In the genomic region with DNA sequence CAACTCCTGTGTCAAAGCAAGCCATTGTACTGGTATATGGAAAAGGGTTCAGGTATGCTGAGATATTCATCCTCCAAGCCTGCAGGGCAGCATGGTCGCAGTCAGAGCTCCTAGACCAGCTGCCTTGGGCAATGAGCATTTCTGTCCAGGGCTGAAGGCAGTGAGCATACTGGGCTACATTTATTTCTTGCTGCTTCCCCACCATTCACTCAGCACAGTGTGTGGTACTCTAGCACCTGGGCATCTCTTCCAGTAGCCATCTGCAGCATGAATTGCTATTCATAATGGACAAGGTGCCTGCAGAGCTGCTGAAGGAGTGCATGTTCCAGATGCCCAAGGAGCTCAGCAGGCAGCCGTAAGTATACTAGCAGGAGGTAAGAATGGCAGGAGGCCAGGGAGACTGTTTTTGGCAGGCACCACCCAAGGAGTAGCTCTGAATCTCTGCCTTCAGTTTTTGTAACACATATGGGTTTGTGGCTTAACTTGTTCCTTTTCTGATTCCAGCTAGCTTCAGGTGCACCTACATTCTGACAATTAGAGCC, we compare ENCODE assay signal across 26 cellular contexts.
DNase-seq lines count a peak whose midpoint lies in the region; ATAC-seq and TF ChIP-seq lines count a peak whose summit lies in the region.
"Had no signal": no experiment of that assay in that cellular context is flagged by ENCODE, and none has a peak within 500 bp of the region (broad histone marks: within the 10 kb centered on the region; RNA-seq: fewer than 3 reads in every experiment).

No MANE protein-coding gene starts in this region.

- no peaks in the 10 kb centered on the region for H3K36me3 Mint-ChIP-seq in activated naive CD8-positive, alpha-beta T cell treated with anti-CD3 and anti-CD28 coated beads, Interleukin-2, amount 50 U/mL, for 24 hours (ENCODE audit: low read depth)
- H3K36me3 Mint-ChIP-seq: mesothelial cell of epicardium; naive thymus-derived CD8-positive, alpha-beta T cell; T-cell had no signal

- peak; percentile 39 for ATAC-seq in stimulated activated naive CD8-positive, alpha-beta T cell treated with anti-CD3 and anti-CD28 coated beads, Interleukin-15, amount 100 ng/mL, for 72 hours
- no peak for ATAC-seq in stimulated activated naive CD8-positive, alpha-beta T cell treated with anti-CD3 and anti-CD28 coated beads, Interleukin-15, Interleukin-2, amounts not matched to agents 100 U/mL and 50 U/mL, for 24 hours
- ATAC-seq in activated naive CD8-positive, alpha-beta T cell treated with anti-CD3 and anti-CD28 coated beads, Interleukin-2, amount 50 U/mL, for 24 hours, result no peak
- no peak for ATAC-seq in HG03432 (IDR thresholded peaks at IDR 0.05; ENCODE audit: unreplicated experiment)
- ATAC-seq: A549; effector memory CD8-positive, alpha-beta T cell; naive thymus-derived CD8-positive, alpha-beta T cell; Panc1; right cardiac atrium; T-cell had no signal

- no peak for DNase-seq in stimulated activated naive CD8-positive, alpha-beta T cell treated with anti-CD3 and anti-CD28 coated beads, Interleukin-15, amount 100 ng/mL, for 72 hours
- no peak for DNase-seq in stimulated activated naive CD8-positive, alpha-beta T cell treated with anti-CD3 and anti-CD28 coated beads, Interleukin-15, Interleukin-2, amounts not matched to agents 100 U/mL and 50 U/mL, for 24 hours
- DNase-seq in brain pericyte (ENCODE audit: low read depth, low spot score) (peak; percentile 30), fibroblast of the aortic adventitia (ENCODE audit: low read depth) (peak; percentile 45), GM13977 (ENCODE audit: low spot score) (no peak)
- no peak for DNase-seq in activated naive CD8-positive, alpha-beta T cell treated with anti-CD3 and anti-CD28 coated beads, Interleukin-2, amount 50 U/mL, for 24 hours
- DNase-seq in activated naive CD4-positive, alpha-beta T cell (lab: John Stamatoyannopoulos, UW), result no peak
- DNase-seq: activated CD4-positive, alpha-beta T cell treated with anti-CD3 and anti-CD28 coated beads for 48 hours; activated naive CD4-positive, alpha-beta T cell treated with anti-CD3 and anti-CD28 coated beads, Interleukin-2, amount 50 U/mL, for 16 hours; activated T-cell treated with anti-CD3 and anti-CD28 coated beads, Interleukin-2, amount 50 U/mL, for 48 hours; Caco-2; effector memory CD8-positive, alpha-beta T cell; EL; esophagus squamous epithelium; GOT3; head of caudate nucleus; naive thymus-derived CD8-positive, alpha-beta T cell; NCI-H187 treated with DMSO at 0.1 percent for 48 hours; NCI-H446; T-cell had no signal

- no peaks in the 10 kb centered on the region for H3K27me3 Mint-ChIP-seq in stimulated activated naive CD8-positive, alpha-beta T cell treated with anti-CD3 and anti-CD28 coated beads, Interleukin-15, amount 100 ng/mL, for 72 hours
- no peaks in the 10 kb centered on the region for H3K27me3 Mint-ChIP-seq in activated naive CD8-positive, alpha-beta T cell treated with anti-CD3 and anti-CD28 coated beads, Interleukin-2, amount 50 U/mL, for 24 hours
- H3K27me3 Mint-ChIP-seq: effector memory CD8-positive, alpha-beta T cell; T-cell had no signal

- H3K27ac Mint-ChIP-seq in stimulated activated naive CD8-positive, alpha-beta T cell treated with anti-CD3 and anti-CD28 coated beads, Interleukin-15, amount 100 ng/mL, for 72 hours, result no peak overlapping the region
- H3K27ac Mint-ChIP-seq in activated naive CD8-positive, alpha-beta T cell treated with anti-CD3 and anti-CD28 coated beads, Interleukin-2, amount 50 U/mL, for 24 hours, result no peak overlapping the region
- H3K27ac Mint-ChIP-seq: effector memory CD8-positive, alpha-beta T cell; mesothelial cell of epicardium; naive thymus-derived CD8-positive, alpha-beta T cell; T-cell had no signal

- H3K4me3 Mint-ChIP-seq in stimulated activated naive CD8-positive, alpha-beta T cell treated with anti-CD3 and anti-CD28 coated beads, Interleukin-15, amount 100 ng/mL, for 72 hours, result no peak overlapping the region
- H3K4me3 Mint-ChIP-seq in activated naive CD8-positive, alpha-beta T cell treated with anti-CD3 and anti-CD28 coated beads, Interleukin-2, amount 50 U/mL, for 24 hours, result no peak overlapping the region
- H3K4me3 Mint-ChIP-seq: effector memory CD8-positive, alpha-beta T cell; mesothelial cell of epicardium; naive thymus-derived CD8-positive, alpha-beta T cell; T-cell had no signal

- H3K4me3 ChIP-seq in fibroblast of the aortic adventitia (ENCODE audit: low read depth, low read length), result no peak overlapping the region
- H3K4me3 ChIP-seq: A549, ascending aorta, esophagus squamous epithelium had no signal

- no peaks in the 10 kb centered on the region for H3K4me1 Mint-ChIP-seq in stimulated activated naive CD8-positive, alpha-beta T cell treated with anti-CD3 and anti-CD28 coated beads, Interleukin-15, amount 100 ng/mL, for 72 hours
- no peaks in the 10 kb centered on the region for H3K4me1 Mint-ChIP-seq in activated naive CD8-positive, alpha-beta T cell treated with anti-CD3 and anti-CD28 coated beads, Interleukin-2, amount 50 U/mL, for 24 hours
- H3K4me1 Mint-ChIP-seq: mesothelial cell of epicardium; naive thymus-derived CD8-positive, alpha-beta T cell; T-cell had no signal

- TF ChIP-seq CTCF in fibroblast of the aortic adventitia (IDR thresholded peaks at IDR 0.05; ENCODE audit: insufficient read depth, low read length) (no peak), GM13977 (IDR thresholded peaks at IDR 0.05; ENCODE audit: extremely low read depth, insufficient read depth, missing control alignments) (no peak)

- in situ Hi-C loops in GM13977 (cut with MboI; ENCODE audit: low pct_unique_long_range_greater_than_20kb, low sequenced_read_pairs, unreplicated experiment), result no loop called here

- peaks cover 4 to 5% of the 10 kb centered on the region in 2 donors for H3K9me3 Mint-ChIP-seq in stimulated activated naive CD8-positive, alpha-beta T cell treated with anti-CD3 and anti-CD28 coated beads, Interleukin-15, amount 100 ng/mL, for 72 hours
- peaks cover 4% of the 10 kb centered on the region for H3K9me3 Mint-ChIP-seq in activated naive CD8-positive, alpha-beta T cell treated with anti-CD3 and anti-CD28 coated beads, Interleukin-2, amount 50 U/mL, for 24 hours

Comparison
In these comparisons a context has a peak if more than half of its experiments do, and no peak if none do; other contexts are left out.
1. DNase-seq: peak in brain pericyte (single experiment) and fibroblast of the aortic adventitia (single experiment); none in stimulated activated naive CD8-positive, alpha-beta T cell treated with anti-CD3 and anti-CD28 coated beads, Interleukin-15, amount 100 ng/mL, for 72 hours (0 of 2), stimulated activated naive CD8-positive, alpha-beta T cell treated with anti-CD3 and anti-CD28 coated beads, Interleukin-15, Interleukin-2, amounts not matched to agents 100 U/mL and 50 U/mL, for 24 hours (single experiment), GM13977 (single experiment), activated naive CD8-positive, alpha-beta T cell treated with anti-CD3 and anti-CD28 coated beads, Interleukin-2, amount 50 U/mL, for 24 hours (single experiment) and activated naive CD4-positive, alpha-beta T cell (0 of 4).